14 cellular contexts compared by ENCODE assay signal in genomic region chr9:105290401-105290800, GRCh38. TPM values are rescaled to one million over a fixed set of nuclear protein-coding genes. Genes with fewer than 3 reads are reported as not detected.
DNase-seq lines count a peak whose midpoint lies in the region; ATAC-seq, FAIRE-seq and TF ChIP-seq lines count a peak whose summit lies in the region.
"Had no signal": no experiment of that assay in that cellular context is flagged by ENCODE, and none has a peak within 500 bp of the region (broad histone marks: within the 10 kb centered on the region; RNA-seq: fewer than 3 reads in every experiment).

No MANE protein-coding gene starts in this region.

- H3K27ac Mint-ChIP-seq in neural progenitor cell = no peak overlapping the region
- H3K27ac Mint-ChIP-seq: CD4-positive, CD25-positive, alpha-beta regulatory T cell had no signal

- TF ChIP-seq RAD21 in HepG2 (CRISPR knock-in tag; IDR thresholded peaks at IDR 0.05) = no peak

- H3K79me2 ChIP-seq in Loucy (ENCODE audit: insufficient read depth, low read length) = peaks cover 100% of the 10 kb centered on the region
- H3K79me2 ChIP-seq in mammary epithelial cell (ENCODE audit: insufficient read depth, low read length) = peaks cover 44% of the 10 kb centered on the region
- peaks cover 45% of the 10 kb centered on the region for H3K79me2 ChIP-seq in HepG2 (ENCODE audit: insufficient read depth, low read length)
- H3K79me2 ChIP-seq in neural progenitor cell (ENCODE audit: low read depth) = peaks cover 59% of the 10 kb centered on the region

- H4K20me1 ChIP-seq in Loucy (ENCODE audit: insufficient read depth, low read length, poor library complexity, severe bottlenecking) (peaks cover 13% of the 10 kb centered on the region), mammary epithelial cell (ENCODE audit: insufficient read depth, low read length) (no peaks in the 10 kb centered on the region), HepG2 (ENCODE audit: insufficient read depth, low read length) (no peaks in the 10 kb centered on the region), neural progenitor cell (ENCODE audit: low read depth) (no peaks in the 10 kb centered on the region)

- no peaks in the 10 kb centered on the region for H3K4me1 Mint-ChIP-seq in neural progenitor cell

- peak; percentile 62 for DNase-seq in COLO829 (ENCODE audit: low spot score)
- peak; percentile 82 for DNase-seq in mammary epithelial cell
- no peak for DNase-seq in HepG2 (ENCODE audit: low spot score)
- DNase-seq in left ventricle myocardium superior = no peak
- DNase-seq in neural progenitor cell (ENCODE audit: low spot score) = no peak
- no peak for DNase-seq in stimulated activated naive CD8-positive, alpha-beta T cell treated with anti-CD3 and anti-CD28 coated beads, Interleukin-15, Interleukin-2, amounts not matched to agents 100 U/mL and 50 U/mL, for 24 hours
- DNase-seq: activated CD8-positive, alpha-beta memory T cell treated with anti-CD3 and anti-CD28 coated beads, Interleukin-2, amount 50 U/mL, for 4 hours; CD4-positive, CD25-positive, alpha-beta regulatory T cell; gastrocnemius medialis; T-helper 1 cell had no signal

- H3K27me3 ChIP-seq in Loucy (ENCODE audit: insufficient read depth, low read length, poor library complexity, severe bottlenecking) = no peaks in the 10 kb centered on the region
- no peaks in the 10 kb centered on the region for H3K27me3 ChIP-seq in mammary epithelial cell (ENCODE audit: insufficient read depth, low read length)
- no peaks in the 10 kb centered on the region for H3K27me3 ChIP-seq in HepG2 (ENCODE audit: control insufficient read depth in 1 of 2, insufficient read depth in 2 of 2, low read length in 2 of 2)
- no peaks in the 10 kb centered on the region for H3K27me3 ChIP-seq in neural progenitor cell
- H3K27me3 ChIP-seq: gastrocnemius medialis had no signal

- H3K9me3 Mint-ChIP-seq in neural progenitor cell = no peaks in the 10 kb centered on the region
- H3K9me3 Mint-ChIP-seq: CD4-positive, CD25-positive, alpha-beta regulatory T cell had no signal

- H2AFZ ChIP-seq in Loucy (ENCODE audit: low read length) (no peak overlapping the region), mammary epithelial cell (ENCODE audit: low read depth, low read length) (no peak overlapping the region), HepG2 (ENCODE audit: low read length) (no peak overlapping the region), neural progenitor cell (replicated peaks) (no peak overlapping the region)

- H3K36me3 ChIP-seq in Loucy (ENCODE audit: insufficient read depth, low read length) = no peaks in the 10 kb centered on the region
- H3K36me3 ChIP-seq in mammary epithelial cell (ENCODE audit: insufficient read depth, low read length) = no peaks in the 10 kb centered on the region
- H3K36me3 ChIP-seq in HepG2 (replicated peaks in 1 of 2; ENCODE audit: control insufficient read depth in 1 of 2, insufficient read depth in 2 of 2, low read length in 2 of 2) = no peaks in the 10 kb centered on the region
- H3K36me3 ChIP-seq in neural progenitor cell = no peaks in the 10 kb centered on the region
- H3K36me3 ChIP-seq: gastrocnemius medialis had no signal

- POLR2A ChIA-PET in HepG2 (lab: Yijun Ruan, JAX) = interaction anchor here (1.0 to 2.9 kb wide), 10 partner anchors 8 to 363 kb away, joined by 3 to 32 read pairs (median 5); partner anchors contain the start of gene SLC44A1

- CTCF ChIA-PET in mammary epithelial cell (lab: Charles Lee; ENCODE audit: low non-redundant PET) (interaction anchor here (0.8 kb wide), 1 partner anchor 19 kb away, joined by 4 read pairs; no protein-coding TSS in a partner anchor), HepG2 (lab: Yijun Ruan, JAX; ENCODE audit: low intra/inter-chr PET ratio, low total read pairs) (no interaction called here)

- TF ChIP-seq CTCF in Loucy (conservative IDR thresholded peaks at IDR 0.05; ENCODE audit: low read length) (no peak), mammary epithelial cell (conservative IDR thresholded peaks at IDR 0.05 in 1 of 2, IDR thresholded peaks at IDR 0.05 in 1 of 2; ENCODE audit: extremely low read depth in 1 of 2, insufficient read depth in 1 of 2, low read depth in 1 of 2, low read length in 2 of 2) (no peak), HepG2 (CRISPR knock-in tag; IDR thresholded peaks at IDR 0.05) (no peak), neural progenitor cell (IDR thresholded peaks at IDR 0.05) (no peak)

- dilution Hi-C loops in mammary epithelial cell (cut with HindIII; ENCODE audit: low sequenced_read_pairs) = no loop called here

- no TSS peak for BruUV-seq in mammary epithelial cell (replicated peaks; lab: Mats Ljungman, UMichigan)
- BruUV-seq in HepG2 (replicated peaks; lab: Mats Ljungman, UMichigan) = no TSS peak

- H3K9ac ChIP-seq in Loucy (ENCODE audit: low read depth, low read length, poor library complexity, severe bottlenecking) (no peak overlapping the region), mammary epithelial cell (ENCODE audit: insufficient read depth, low read length) (no peak overlapping the region), HepG2 (ENCODE audit: insufficient read depth, low read depth, low read length) (peak overlapping the region; percentile 35; the same call in 1 of the 2 replicates), neural progenitor cell (no peak overlapping the region)

- H3K4me1 ChIP-seq in Loucy (ENCODE audit: insufficient read depth, low read length, poor library complexity, severe bottlenecking) (peaks cover 54% of the 10 kb centered on the region), mammary epithelial cell (ENCODE audit: insufficient read depth, low read length) (peaks cover 20% of the 10 kb centered on the region), HepG2 (ENCODE audit: insufficient read depth, low read length) (peaks cover 72% of the 10 kb centered on the region), neural progenitor cell (peaks cover 34% of the 10 kb centered on the region)

- H3K27me3 Mint-ChIP-seq in neural progenitor cell (ENCODE audit: insufficient read depth, low read depth) = peaks cover 4% of the 10 kb centered on the region
- H3K27me3 Mint-ChIP-seq: CD4-positive, CD25-positive, alpha-beta regulatory T cell had no signal

- intact Hi-C loops in mammary epithelial cell (cut with micrococcal nuclease) = no loop called here
- intact Hi-C loops in HepG2 (cut with micrococcal nuclease; ENCODE audit: unreplicated experiment) = loop anchor here (5.0 kb wide), 3 partner anchors 42 to 98 kb away; no protein-coding TSS in a partner anchor
- intact Hi-C loops in left ventricle myocardium superior (cut with micrococcal nuclease) = no loop called here

- H3K36me3 Mint-ChIP-seq in neural progenitor cell = no peaks in the 10 kb centered on the region
- H3K36me3 Mint-ChIP-seq: CD4-positive, CD25-positive, alpha-beta regulatory T cell had no signal

- H3K4me3 ChIP-seq in Loucy (ENCODE audit: low read length, poor library complexity, severe bottlenecking) (no peak overlapping the region), mammary epithelial cell (replicated peaks in 1 of 3; ENCODE audit: insufficient read depth in 1 of 3, low read depth in 2 of 3, low read length in 3 of 3) (no peak overlapping the region), HepG2 (replicated peaks in 1 of 3; ENCODE audit: insufficient read depth in 1 of 3, low read depth in 2 of 3, low read length in 3 of 3) (peak overlapping the region in 1 of 3 experiments; percentile 24; a peak in 1 of 6 replicates), neural progenitor cell (no peak overlapping the region)
- H3K4me3 ChIP-seq: gastrocnemius medialis, lung had no signal

- H3K9me2 ChIP-seq in Loucy (replicated peaks; ENCODE audit: low read depth, low read length) = no peaks in the 10 kb centered on the region

- WGBS in mammary epithelial cell (ENCODE audit: low coverage, missing lambda C conversion rate) = 0% methylated on average over 1 of the region's 1 CpG
- WGBS in HepG2 (ENCODE audit: low lambda C conversion rate) = 15% methylated on average over 1 of the region's 1 CpG

- no peak for FAIRE-seq in HepG2 (lab: Jason Lieb, UNC)
- FAIRE-seq: GM19239 had no signal

- no peak overlapping the region for H3K4me3 Mint-ChIP-seq in neural progenitor cell
- H3K4me3 Mint-ChIP-seq: CD4-positive, CD25-positive, alpha-beta regulatory T cell had no signal

- no peak for TF ChIP-seq EP300 in HepG2 (IDR thresholded peaks at IDR 0.05; ENCODE audit: low read depth in 2 of 2, low read length in 2 of 2)
- no peak for TF ChIP-seq EP300 in HepG2 (CRISPR knock-in tag; IDR thresholded peaks at IDR 0.05; ENCODE audit: borderline replicate concordance)

- H3K27ac ChIP-seq in mammary epithelial cell (ENCODE audit: insufficient read depth, low read depth, low read length) (peak overlapping the region; percentile 57), HepG2 (ENCODE audit: extremely low read length, insufficient read depth, low read length) (peak overlapping the region; percentile 76), neural progenitor cell (no peak overlapping the region)
- H3K27ac ChIP-seq: gastrocnemius medialis had no signal

- H3K9me3 ChIP-seq in Loucy (ENCODE audit: insufficient read depth, low read depth, low read length) (no peaks in the 10 kb centered on the region), mammary epithelial cell (replicated peaks; ENCODE audit: insufficient read depth, low read length) (no peaks in the 10 kb centered on the region), HepG2 (ENCODE audit: low read length) (no peaks in the 10 kb centered on the region), neural progenitor cell (ENCODE audit: low read depth) (no peaks in the 10 kb centered on the region)
- H3K9me3 ChIP-seq: gastrocnemius medialis had no signal

- no peak for ATAC-seq in HepG2
- no peak for ATAC-seq in left ventricle myocardium superior
- ATAC-seq in activated CD4-positive, CD25-positive, alpha-beta regulatory T cell treated with anti-CD3 and anti-CD28 coated beads, Interleukin-2, amount 50 U/mL, for 24 hours = no peak
- no peak for ATAC-seq in stimulated activated naive CD8-positive, alpha-beta T cell treated with anti-CD3 and anti-CD28 coated beads, Interleukin-15, Interleukin-2, amounts not matched to agents 100 U/mL and 50 U/mL, for 24 hours
- ATAC-seq: gastrocnemius medialis had no signal

- in situ Hi-C loops in mammary epithelial cell (cut with MboI; ENCODE audit: low sequenced_read_pairs in 2 of 2) (no loop called here), HepG2 (cut with HindIII; ENCODE audit: extremely low pct_ligation_motif_present, low pct_unique_long_range_greater_than_20kb) (loop anchor here (5.0 kb wide), 1 partner anchor 38 kb away; no protein-coding TSS in a partner anchor)

- no peak for TF ChIP-seq POLR2A in HepG2 (IDR thresholded peaks at IDR 0.05; ENCODE audit: insufficient read depth in 1 of 2, low read depth in 2 of 2, low read length in 2 of 2)

- no peaks in the 10 kb centered on the region for H3F3A ChIP-seq in Loucy (ENCODE audit: low read depth)
- H3F3A ChIP-seq in neural progenitor cell (ENCODE audit: low read depth) = no peaks in the 10 kb centered on the region

- H3K4me2 ChIP-seq in Loucy (ENCODE audit: low read depth, low read length, poor library complexity, severe bottlenecking) (peak overlapping the region; percentile 1), mammary epithelial cell (ENCODE audit: insufficient read depth, low read depth, low read length) (peak overlapping the region; percentile 25), HepG2 (ENCODE audit: low read depth, low read length) (peak overlapping the region; percentile 63), neural progenitor cell (no peak overlapping the region)

RNA-seq across cellular contexts. Expression of gene SLC44A1, which starts 46.0 kb away (rescaled TPM):
- total RNA-seq in mammary epithelial cell (10 to 100 TPM; 29.1 to 35.7 TPM), HepG2 (2016; rRNA removed; fragmentation: Illumina TruSeq; extraction: Trizol) (30.4 and 40.8 TPM in 2 replicates), left ventricle myocardium superior (14.3 TPM), neural progenitor cell (ENCODE audit: low replicate concordance) (40.5 and 41.4 TPM in 2 replicates)
- polyA plus RNA-seq in mammary epithelial cell (19.0 TPM), HepG2 (2011; rRNA removed) (21.1 and 21.4 TPM in 2 replicates)
- polyA minus RNA-seq in mammary epithelial cell = 77.1 TPM
- 12.0 and 12.2 TPM in 2 replicates for total RNA-seq in HepG2 (2016; cell fraction: cytosol; rRNA removed; fragmentation: Illumina TruSeq; extraction: Trizol; ENCODE audit: low read depth)
- total RNA-seq in HepG2 (2016; cell fraction: insoluble cytoplasmic fraction; rRNA removed; fragmentation: Illumina TruSeq; extraction: Trizol) = 31.5 and 39.4 TPM in 2 replicates
- total RNA-seq in HepG2 (2016; cell fraction: membrane; rRNA removed; fragmentation: Illumina TruSeq; extraction: Trizol) = 34.7 and 38.3 TPM in 2 replicates
- 31.6 and 40.2 TPM in 2 replicates for total RNA-seq in HepG2 (2016; cell fraction: nucleus; rRNA removed; fragmentation: Illumina TruSeq; extraction: Trizol)
- polyA plus RNA-seq in HepG2 (2011; cell fraction: cytosol; rRNA removed) = 15.7 and 26.2 TPM in 2 replicates
- polyA plus RNA-seq in HepG2 (2011; cell fraction: nucleus; rRNA removed) = 7.9 and 11.1 TPM in 2 replicates
- 38.1 and 40.7 TPM in 2 replicates for polyA plus RNA-seq in HepG2 (2012)
- 5.0 and 7.1 TPM in 2 replicates for polyA plus RNA-seq in HepG2 (2016; cell fraction: cytosol; fragmentation: Illumina TruSeq; extraction: Trizol; ENCODE audit: low read depth)
- polyA plus RNA-seq in HepG2 (2016; cell fraction: insoluble cytoplasmic fraction; fragmentation: Illumina TruSeq; extraction: Trizol; ENCODE audit: low read depth) = 20.0 and 22.2 TPM in 2 replicates
- polyA plus RNA-seq in HepG2 (2016; cell fraction: membrane; fragmentation: Illumina TruSeq; extraction: Trizol; ENCODE audit: low read depth) = 13.9 and 16.2 TPM in 2 replicates
- 26.5 and 26.7 TPM in 2 replicates for polyA plus RNA-seq in HepG2 (2016; cell fraction: nucleus; fragmentation: Illumina TruSeq; extraction: Trizol; ENCODE audit: insufficient read depth, low read depth)
- polyA minus RNA-seq in HepG2 (2011; rRNA and poly(A)+ RNA removed; ENCODE audit: low replicate concordance) = 69.1 and 73.0 TPM in 2 replicates
- polyA minus RNA-seq in HepG2 (2011; cell fraction: cytosol; rRNA and poly(A)+ RNA removed) = 23.7 and 37.4 TPM in 2 replicates
- 30.1 and 37.0 TPM in 2 replicates for polyA minus RNA-seq in HepG2 (2011; cell fraction: nucleus; rRNA and poly(A)+ RNA removed)

Comparison
In these comparisons a context has a peak if more than half of its experiments do, and no peak if none do; other contexts are left out.
1. DNase-seq: peak in COLO829 (single experiment) and mammary epithelial cell (single experiment); none in HepG2 (single experiment), left ventricle myocardium superior (single experiment), neural progenitor cell (single experiment) and stimulated activated naive CD8-positive, alpha-beta T cell treated with anti-CD3 and anti-CD28 coated beads, Interleukin-15, Interleukin-2, amounts not matched to agents 100 U/mL and 50 U/mL, for 24 hours (single experiment).